9 cellular contexts compared by ENCODE assay signal in genomic region chr17:74457146-74457819, GRCh38. TPM values are rescaled to one million over a fixed set of nuclear protein-coding genes. Genes with fewer than 3 reads are reported as not detected.
DNase-seq lines count a peak whose midpoint lies in the region; ATAC-seq and TF ChIP-seq lines count a peak whose summit lies in the region.
"Had no signal": no experiment of that assay in that cellular context is flagged by ENCODE, and none has a peak within 500 bp of the region (broad histone marks: within the 10 kb centered on the region; RNA-seq: fewer than 3 reads in every experiment).

No MANE protein-coding gene starts in this region.

- WGBS in esophagus squamous epithelium, 2 donors, result 14 to 37% methylated on average over 12 to 16 of the region's 18 CpGs

- DNase-seq in CD1c-positive myeloid dendritic cell (ENCODE audit: extremely low spot score) (peak; percentile 85), HFF-Myc (ENCODE audit: extremely low read depth, low read depth) (peak; percentile 19), OCI-LY7 (ENCODE audit: low spot score) (peak; percentile 88), esophagus squamous epithelium (lab: John Stamatoyannopoulos, UW) (no peak), nephron progenitor cell (peak; percentile 84)
- peak; percentile 84 for DNase-seq in activated T-cell treated with anti-CD3 and anti-CD28 coated beads, Interleukin-2, amount 50 U/mL, for 24 hours
- DNase-seq in stimulated activated naive CD8-positive, alpha-beta T cell treated with anti-CD3 and anti-CD28 coated beads, Interleukin-15, amount 100 ng/mL, for 72 hours, result peak; percentile 77 to 79

- POLR2A ChIA-PET in OCI-LY7 (lab: Charles Lee), result interaction anchor here (0.6 to 1.5 kb wide), 3 partner anchors 12 to 1424 kb away, joined by 3 to 7 read pairs (median 4); no protein-coding TSS in a partner anchor

- ATAC-seq in stimulated activated naive CD8-positive, alpha-beta T cell treated with anti-CD3 and anti-CD28 coated beads, Interleukin-15, amount 100 ng/mL, for 72 hours, result peak; percentile 41
- ATAC-seq in HG02610 (IDR thresholded peaks at IDR 0.05; ENCODE audit: unreplicated experiment), result no peak

- intact Hi-C loops in OCI-LY7 (cut with micrococcal nuclease; ENCODE audit: unreplicated experiment) (loop anchor here (1.0 to 10.0 kb wide), 5 partner anchors 20 to 242 kb away; partner anchors contain the start of gene TTYH2), esophagus squamous epithelium (cut with DNase I) (loop anchor here (2.0 kb wide), 1 partner anchor 78 kb away; no protein-coding TSS in a partner anchor)

- no peak for TF ChIP-seq POLR2A in esophagus squamous epithelium (IDR thresholded peaks at IDR 0.05)

- H3K36me3 Mint-ChIP-seq in activated T-cell treated with anti-CD3 and anti-CD28 coated beads, Interleukin-2, amount 50 U/mL, for 24 hours (ENCODE audit: low read depth), result no peaks in the 10 kb centered on the region
- H3K36me3 Mint-ChIP-seq in nephron progenitor cell (ENCODE audit: low read depth), result no peaks in the 10 kb centered on the region
- H3K36me3 Mint-ChIP-seq: IgD-negative memory B cell had no signal

- H4K20me1 ChIP-seq in OCI-LY7 (ENCODE audit: insufficient read depth, low read length), result no peaks in the 10 kb centered on the region

- no peak overlapping the region for H3K4me3 Mint-ChIP-seq in activated T-cell treated with anti-CD3 and anti-CD28 coated beads, Interleukin-2, amount 50 U/mL, for 24 hours
- H3K4me3 Mint-ChIP-seq in nephron progenitor cell, result peak overlapping the region; percentile 32
- H3K4me3 Mint-ChIP-seq in stimulated activated naive CD8-positive, alpha-beta T cell treated with anti-CD3 and anti-CD28 coated beads, Interleukin-15, amount 100 ng/mL, for 72 hours, result no peak overlapping the region

- peak; percentile 89 for TF ChIP-seq CTCF in HFF-Myc (IDR thresholded peaks at IDR 0.05; ENCODE audit: low read depth, low read length, missing control alignments)
- TF ChIP-seq CTCF in OCI-LY7 (conservative IDR thresholded peaks at IDR 0.05; ENCODE audit: low read length), result peak; percentile 100
- TF ChIP-seq CTCF in esophagus squamous epithelium (IDR thresholded peaks at IDR 0.05), result peak; percentile 94 to 98 (median 97)
- peak; percentile 98 for TF ChIP-seq CTCF in nephron progenitor cell (IDR thresholded peaks at IDR 0.05)

- no peaks in the 10 kb centered on the region for H3K9me2 ChIP-seq in OCI-LY7 (ENCODE audit: insufficient read depth, low read length)

- H3K36me3 ChIP-seq in OCI-LY7 (ENCODE audit: insufficient read depth, low read length) (no peaks in the 10 kb centered on the region), esophagus squamous epithelium (no peaks in the 10 kb centered on the region)

- CTCF ChIA-PET in OCI-LY7 (lab: Charles Lee; ENCODE audit: unreplicated experiment), result interaction anchor here (0.6 to 1.3 kb wide), 7 partner anchors 16 to 354 kb away, joined by 3 to 8 read pairs (median 4); no protein-coding TSS in a partner anchor

- H3K4me2 ChIP-seq in OCI-LY7 (ENCODE audit: low read length), result no peak overlapping the region

- peaks cover 0 to 30% (median 0%) of the 10 kb centered on the region in 4 donors for H3K27me3 ChIP-seq in esophagus squamous epithelium

- H3K27me3 Mint-ChIP-seq in activated T-cell treated with anti-CD3 and anti-CD28 coated beads, Interleukin-2, amount 50 U/mL, for 24 hours, result peaks cover 11% of the 10 kb centered on the region
- H3K27me3 Mint-ChIP-seq in nephron progenitor cell (ENCODE audit: low read depth, poor library complexity), result peaks cover 45% of the 10 kb centered on the region
- H3K27me3 Mint-ChIP-seq in stimulated activated naive CD8-positive, alpha-beta T cell treated with anti-CD3 and anti-CD28 coated beads, Interleukin-15, amount 100 ng/mL, for 72 hours, result peaks cover 14% of the 10 kb centered on the region

- no peak overlapping the region for H3K4me3 ChIP-seq in HFF-Myc (replicated peaks; ENCODE audit: low read depth, low read length)
- no peak overlapping the region for H3K4me3 ChIP-seq in OCI-LY7 (ENCODE audit: low read depth, low read length, poor library complexity, severe bottlenecking)
- H3K4me3 ChIP-seq in esophagus squamous epithelium, result no peak overlapping the region

- no TSS peak for BruUV-seq in OCI-LY7 (replicated peaks; lab: Mats Ljungman, UMichigan)

- peak overlapping the region; percentile 56 for H3K27ac Mint-ChIP-seq in activated T-cell treated with anti-CD3 and anti-CD28 coated beads, Interleukin-2, amount 50 U/mL, for 24 hours
- peak overlapping the region; percentile 67 for H3K27ac Mint-ChIP-seq in nephron progenitor cell
- peak overlapping the region in 1 of 2 donors; percentile 78 for H3K27ac Mint-ChIP-seq in stimulated activated naive CD8-positive, alpha-beta T cell treated with anti-CD3 and anti-CD28 coated beads, Interleukin-15, amount 100 ng/mL, for 72 hours

- H3K4me1 ChIP-seq in OCI-LY7 (ENCODE audit: insufficient read depth, low read length, poor library complexity, severe bottlenecking) (peaks cover 47% of the 10 kb centered on the region), esophagus squamous epithelium (peaks cover 21 to 46% (median 26%) of the 10 kb centered on the region in 3 donors)

- H3K27ac ChIP-seq in OCI-LY7 (ENCODE audit: low read depth, low read length, poor library complexity, severe bottlenecking), result no peak overlapping the region
- H3K27ac ChIP-seq in esophagus squamous epithelium, result no peak overlapping the region

- H3K9me3 Mint-ChIP-seq in activated T-cell treated with anti-CD3 and anti-CD28 coated beads, Interleukin-2, amount 50 U/mL, for 24 hours, result no peaks in the 10 kb centered on the region
- H3K9me3 Mint-ChIP-seq in nephron progenitor cell, result no peaks in the 10 kb centered on the region
- H3K9me3 Mint-ChIP-seq in stimulated activated naive CD8-positive, alpha-beta T cell treated with anti-CD3 and anti-CD28 coated beads, Interleukin-15, amount 100 ng/mL, for 72 hours, result no peaks in the 10 kb centered on the region
- H3K9me3 Mint-ChIP-seq: IgD-negative memory B cell had no signal

- H3K9me3 ChIP-seq in OCI-LY7 (ENCODE audit: low read length) (no peaks in the 10 kb centered on the region), esophagus squamous epithelium (no peaks in the 10 kb centered on the region)

- no peaks in the 10 kb centered on the region for H3K79me2 ChIP-seq in OCI-LY7 (ENCODE audit: insufficient read depth, low read depth, low read length)

- peak overlapping the region; percentile 74; the same call in 1 of the 2 replicates for H2AFZ ChIP-seq in OCI-LY7 (ENCODE audit: low read length)

- peaks cover 21% of the 10 kb centered on the region for H3K4me1 Mint-ChIP-seq in activated T-cell treated with anti-CD3 and anti-CD28 coated beads, Interleukin-2, amount 50 U/mL, for 24 hours (ENCODE audit: low read depth)
- H3K4me1 Mint-ChIP-seq in nephron progenitor cell, result peaks cover 45% of the 10 kb centered on the region
- peaks cover 39% of the 10 kb centered on the region for H3K4me1 Mint-ChIP-seq in stimulated activated naive CD8-positive, alpha-beta T cell treated with anti-CD3 and anti-CD28 coated beads, Interleukin-15, amount 100 ng/mL, for 72 hours

RNA-seq across cellular contexts. Expression of gene CD300A, which starts 9.2 kb away (rescaled TPM):
- total RNA-seq in OCI-LY7 (2014; rRNA removed; shearing (Covaris generic)), result 6.7 and 7.4 TPM in 2 replicates
- total RNA-seq in OCI-LY7 (2022) (1.8 and 3.5 TPM in 2 replicates), esophagus squamous epithelium (10 to 100 TPM in 1 of 4 donors, 1 to 10 TPM in 2, under 1 TPM in 1; 0.88 to 19.6 (median 2.8) TPM)

RNA-seq across cellular contexts. Expression of gene GPRC5C, which starts 25.4 kb away (rescaled TPM):
- total RNA-seq in OCI-LY7 (2014; rRNA removed; shearing (Covaris generic)), result 9.4 and 19.5 TPM in 2 replicates
- 1.1 and 2.0 TPM in 2 replicates for total RNA-seq in OCI-LY7 (2022)
- total RNA-seq in esophagus squamous epithelium, result 10 to 100 TPM in 2 of 4 donors, 1 to 10 TPM in 2; 6.3 to 21.6 (median 11.7) TPM
